28 cellular contexts compared by ENCODE assay signal in the genomic region with DNA sequence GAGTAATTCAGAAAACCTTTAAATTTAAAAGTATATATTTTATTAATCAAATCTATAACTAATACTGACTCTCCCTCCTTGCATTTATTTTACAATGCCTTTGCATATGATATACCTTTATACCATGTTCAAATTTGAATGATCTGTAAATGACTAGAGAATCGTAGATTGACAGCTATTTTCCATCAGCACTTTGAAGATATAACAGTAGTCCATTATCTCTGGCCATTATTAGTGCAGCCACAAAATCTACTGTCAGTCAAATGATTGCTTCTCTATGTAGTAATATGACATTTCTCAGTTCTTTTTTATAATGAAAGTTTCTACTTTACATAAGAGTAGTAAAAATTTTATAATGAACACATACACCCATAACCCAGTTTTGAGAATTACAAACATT.
"Had no signal": no experiment of that assay in that cellular context is flagged by ENCODE, and none has a peak within 500 bp of the region (broad histone marks: within the 10 kb centered on the region; RNA-seq: fewer than 3 reads in every experiment).

No MANE protein-coding gene starts in this region.

- H3K4me1 ChIP-seq: colonic mucosa, esophagus muscularis mucosa, esophagus squamous epithelium, foreskin keratinocyte, gastrocnemius medialis, gastroesophageal sphincter, heart left ventricle, heart right ventricle had no signal

- H3K4me3 ChIP-seq: colonic mucosa, coronary artery, dorsolateral prefrontal cortex, esophagus muscularis mucosa, esophagus squamous epithelium, gastrocnemius medialis, gastroesophageal sphincter, heart left ventricle, heart right ventricle had no signal

- H3K27me3 Mint-ChIP-seq: dendritic cell treated with granulocyte-macrophage colony-stimulating factor and Interleukin-4, amounts not matched to agents 40 ng/mL and 50 ng/mL, for 4 days; effector memory CD8-positive, alpha-beta T cell had no signal

- H3K36me3 ChIP-seq: colonic mucosa, esophagus muscularis mucosa, esophagus squamous epithelium, gastrocnemius medialis, gastroesophageal sphincter, heart left ventricle, heart right ventricle had no signal

- H3K4me3 Mint-ChIP-seq: dendritic cell treated with granulocyte-macrophage colony-stimulating factor and Interleukin-4, amounts not matched to agents 40 ng/mL and 50 ng/mL, for 4 days; effector memory CD8-positive, alpha-beta T cell; endodermal cell had no signal

- H3K27me3 ChIP-seq: colonic mucosa, dorsolateral prefrontal cortex, esophagus muscularis mucosa, esophagus squamous epithelium, foreskin keratinocyte, gastrocnemius medialis, gastroesophageal sphincter, heart left ventricle, heart right ventricle had no signal

- FAIRE-seq: endometrium, endothelial cell of umbilical vein, frontal cortex had no signal

- H3K27ac ChIP-seq: colonic mucosa, coronary artery, dorsolateral prefrontal cortex, epithelial cell of prostate, esophagus muscularis mucosa, esophagus squamous epithelium, foreskin keratinocyte, gastrocnemius medialis, gastroesophageal sphincter, heart left ventricle, heart right ventricle had no signal

- DNase-seq: colonic mucosa; cortex of kidney; dermis blood vessel endothelial cell; dorsolateral prefrontal cortex; effector CD4-positive, alpha-beta T cell; effector CD8-positive, alpha-beta T cell; effector memory CD4-positive, alpha-beta T cell; effector memory CD8-positive, alpha-beta T cell; endodermal cell; erythroblast; esophagus squamous epithelium; foreskin fibroblast; foreskin keratinocyte; foreskin melanocyte; gastrocnemius medialis; glutamatergic neuron; head of caudate nucleus; heart left ventricle; heart right ventricle had no signal

- H3K4me1 Mint-ChIP-seq: endodermal cell had no signal

- ATAC-seq: effector memory CD8-positive, alpha-beta T cell; esophagus mucosa; foreskin keratinocyte; gastrocnemius medialis; gastroesophageal sphincter; heart left ventricle; heart right ventricle had no signal

- H3K9me3 ChIP-seq: colonic mucosa, esophagus muscularis mucosa, esophagus squamous epithelium, gastrocnemius medialis, gastroesophageal sphincter, heart left ventricle, heart right ventricle had no signal

- H3K27ac Mint-ChIP-seq: dendritic cell treated with granulocyte-macrophage colony-stimulating factor and Interleukin-4, amounts not matched to agents 40 ng/mL and 50 ng/mL, for 4 days; effector memory CD8-positive, alpha-beta T cell; endodermal cell had no signal
